1 cellular context compared by ENCODE assay signal in genomic region chr4:151099976-151100417, GRCh38.
TF ChIP-seq lines count a peak whose summit lies in the region.

No MANE protein-coding gene starts in this region.

TF ChIP-seq in HEK293, 187 proteins besides CTCF, POLR2A, EP300 and RAD21 (continued from another document):
- no peak for TF ChIP-seq PRDM10 (tag by site-specific recombination; IDR thresholded peaks at IDR 0.05)
- TF ChIP-seq SALL2 (tag by site-specific recombination; IDR thresholded peaks at IDR 0.05; ENCODE audit: borderline replicate concordance) = no peak
- no peak for TF ChIP-seq ZNF174 (tag by site-specific recombination; IDR thresholded peaks at IDR 0.05)
- TF ChIP-seq ATF2 (tag by site-specific recombination; IDR thresholded peaks at IDR 0.05; ENCODE audit: low read depth) = no peak
- no peak for TF ChIP-seq ZSCAN16 (tag by site-specific recombination; IDR thresholded peaks at IDR 0.05)
- TF ChIP-seq ZNF610 (tag by site-specific recombination; IDR thresholded peaks at IDR 0.05; ENCODE audit: borderline replicate concordance) = no peak
- no peak for TF ChIP-seq YY1 (tag by site-specific recombination; IDR thresholded peaks at IDR 0.05)
- TF ChIP-seq ZNF10 (tag by site-specific recombination; IDR thresholded peaks at IDR 0.05) = no peak
- TF ChIP-seq ZNF280C (tag by site-specific recombination; IDR thresholded peaks at IDR 0.05) = no peak
- TF ChIP-seq ZNF202 (tag by site-specific recombination; IDR thresholded peaks at IDR 0.05; ENCODE audit: borderline replicate concordance) = no peak
- TF ChIP-seq ZNF473 (tag by site-specific recombination; IDR thresholded peaks at IDR 0.05) = no peak
- no peak for TF ChIP-seq ZFP3 (tag by site-specific recombination; IDR thresholded peaks at IDR 0.05; ENCODE audit: low read depth)
